In genomic region chr4:40856836-40857362, GRCh38 we compare ENCODE assay signal across 8 cellular contexts.
DNase-seq lines count a peak whose midpoint lies in the region; ATAC-seq and TF ChIP-seq lines count a peak whose summit lies in the region.

No MANE protein-coding gene starts in this region.

- peaks cover 0 to 14% (median 6%) of the 10 kb centered on the region in 3 donors for H3K4me1 ChIP-seq in esophagus squamous epithelium

- H3K9me3 Mint-ChIP-seq in naive thymus-derived CD8-positive, alpha-beta T cell = peaks cover 0 to 4% (median 0%) of the 10 kb centered on the region in 9 donors
- no peaks in the 10 kb centered on the region for H3K9me3 Mint-ChIP-seq in stimulated activated naive CD8-positive, alpha-beta T cell treated with anti-CD3 and anti-CD28 coated beads, Interleukin-15, amount 100 ng/mL, for 72 hours

- peaks cover 0 to 8% (median 0%) of the 10 kb centered on the region in 3 donors for H3K36me3 Mint-ChIP-seq in naive thymus-derived CD8-positive, alpha-beta T cell

- TF ChIP-seq CTCF in esophagus squamous epithelium (IDR thresholded peaks at IDR 0.05) = no peak

- H3K9me3 ChIP-seq in esophagus squamous epithelium = no peaks in the 10 kb centered on the region

- H3K27ac ChIP-seq in esophagus squamous epithelium = no peak overlapping the region

- intact Hi-C loops in esophagus squamous epithelium (cut with DNase I) = no loop called here

- POLR2A ChIA-PET in naive thymus-derived CD8-positive, alpha-beta T cell (lab: Charles Lee) = no interaction called here

- H3K4me3 Mint-ChIP-seq in naive thymus-derived CD8-positive, alpha-beta T cell = peak overlapping the region; percentile 61 to 87 (median 80)
- H3K4me3 Mint-ChIP-seq in stimulated activated naive CD8-positive, alpha-beta T cell treated with anti-CD3 and anti-CD28 coated beads, Interleukin-15, amount 100 ng/mL, for 72 hours = peak overlapping the region; percentile 78 to 86

- peak; percentile 48 for DNase-seq in NCI-H2227 treated with DMSO at 0.1 percent for 48 hours (lab: John Stamatoyannopoulos, UW)
- peak; percentile 16 to 38 (median 23) for DNase-seq in activated CD8-positive, alpha-beta memory T cell treated with anti-CD3 and anti-CD28 coated beads for 48 hours (ENCODE audit: low read depth in 2 of 3, low spot score in 2 of 3)
- DNase-seq in esophagus squamous epithelium (lab: John Stamatoyannopoulos, UW) = no peak
- peak in 8 of 10 donors; percentile 3 to 44 (median 28) for DNase-seq in naive thymus-derived CD8-positive, alpha-beta T cell
- DNase-seq in stimulated activated naive CD8-positive, alpha-beta T cell treated with anti-CD3 and anti-CD28 coated beads, Interleukin-15, amount 100 ng/mL, for 72 hours = peak; percentile 50 to 56

- 13 to 16% methylated on average over 3 to 33 of the region's 51 CpGs for WGBS in esophagus squamous epithelium, 2 donors

- ATAC-seq in HG02885 (IDR thresholded peaks at IDR 0.05; ENCODE audit: poor library complexity, unreplicated experiment) (peak; percentile 96), GM18870 (IDR thresholded peaks at IDR 0.05; ENCODE audit: unreplicated experiment) (no peak)
- peak; percentile 90 to 92 for ATAC-seq in naive thymus-derived CD8-positive, alpha-beta T cell
- ATAC-seq in stimulated activated naive CD8-positive, alpha-beta T cell treated with anti-CD3 and anti-CD28 coated beads, Interleukin-15, amount 100 ng/mL, for 72 hours = peak; percentile 95

- no peak overlapping the region for H3K27ac Mint-ChIP-seq in naive thymus-derived CD8-positive, alpha-beta T cell
- H3K27ac Mint-ChIP-seq in stimulated activated naive CD8-positive, alpha-beta T cell treated with anti-CD3 and anti-CD28 coated beads, Interleukin-15, amount 100 ng/mL, for 72 hours = no peak overlapping the region

- peaks cover 12 to 24% (median 16%) of the 10 kb centered on the region in 4 donors for H3K4me1 Mint-ChIP-seq in naive thymus-derived CD8-positive, alpha-beta T cell
- H3K4me1 Mint-ChIP-seq in stimulated activated naive CD8-positive, alpha-beta T cell treated with anti-CD3 and anti-CD28 coated beads, Interleukin-15, amount 100 ng/mL, for 72 hours = peaks cover 16% of the 10 kb centered on the region

- no peaks in the 10 kb centered on the region for H3K36me3 ChIP-seq in esophagus squamous epithelium

- H3K27me3 Mint-ChIP-seq in naive thymus-derived CD8-positive, alpha-beta T cell = peaks cover 30 to 87% (median 48%) of the 10 kb centered on the region in 5 donors
- H3K27me3 Mint-ChIP-seq in stimulated activated naive CD8-positive, alpha-beta T cell treated with anti-CD3 and anti-CD28 coated beads, Interleukin-15, amount 100 ng/mL, for 72 hours = peaks cover 83% of the 10 kb centered on the region

- peak; percentile 49 for TF ChIP-seq POLR2A in GM18526 (IDR thresholded peaks at IDR 0.05; ENCODE audit: extremely low read depth, insufficient read length)
- TF ChIP-seq POLR2A in esophagus squamous epithelium (IDR thresholded peaks at IDR 0.05) = no peak

- peak overlapping the region; percentile 11 to 63 (median 33) for H3K4me3 ChIP-seq in esophagus squamous epithelium

- H3K27me3 ChIP-seq in esophagus squamous epithelium = peaks cover 0 to 12% (median 0%) of the 10 kb centered on the region in 4 donors
